ENCODE assay signal across 17 cellular contexts in genomic region chr16:5634781-5635180, GRCh38.
"Had no signal": no experiment of that assay in that cellular context is flagged by ENCODE, and none has a peak within 500 bp of the region (broad histone marks: within the 10 kb centered on the region; RNA-seq: fewer than 3 reads in every experiment).

No MANE protein-coding gene starts in this region.

- H3K27ac ChIP-seq: heart right ventricle, neutrophil, spleen, thoracic aorta, transverse colon had no signal

- H3K4me1 ChIP-seq: heart right ventricle, spleen, transverse colon had no signal

- H3K9me3 ChIP-seq: heart right ventricle, neutrophil, thoracic aorta, transverse colon had no signal

- H3K36me3 ChIP-seq: heart right ventricle, neutrophil, spleen, thoracic aorta, transverse colon had no signal

- H3K27me3 ChIP-seq: neutrophil, spleen, transverse colon had no signal

- ATAC-seq: esophagus mucosa; heart right ventricle; left lobe of liver; naive thymus-derived CD8-positive, alpha-beta T cell; sciatic nerve; stimulated activated memory B cell treated with anti-CD40 and anti-IgM and Interleukin-4, amounts not matched to agents 10 μg/mL and 1 μg/mL and 100 μg/mL, for 72 hours had no signal

- H3K4me3 ChIP-seq: heart right ventricle, spleen, thoracic aorta, transverse colon had no signal

- DNase-seq: effector memory CD4-positive, alpha-beta T cell; heart right ventricle; islet precursor cell; mammary epithelial cell; naive thymus-derived CD8-positive, alpha-beta T cell; posterior cingulate gyrus; spleen; stimulated activated CD4-positive, alpha-beta T cell treated with anti-CD3 and anti-CD28 coated beads, Interleukin-15, amount 100 ng/mL, for 24 hours; stimulated activated CD4-positive, alpha-beta T cell treated with anti-CD3 and anti-CD28 coated beads, Interleukin-1b, Interleukin-23, amount 100 ng/mL, for 48 hours; stimulated activated CD4-positive, alpha-beta T cell treated with anti-CD3 and anti-CD28 coated beads, Interleukin-4, amount 100 ng/mL, for 24 hours; transverse colon had no signal
